In the genomic region with DNA sequence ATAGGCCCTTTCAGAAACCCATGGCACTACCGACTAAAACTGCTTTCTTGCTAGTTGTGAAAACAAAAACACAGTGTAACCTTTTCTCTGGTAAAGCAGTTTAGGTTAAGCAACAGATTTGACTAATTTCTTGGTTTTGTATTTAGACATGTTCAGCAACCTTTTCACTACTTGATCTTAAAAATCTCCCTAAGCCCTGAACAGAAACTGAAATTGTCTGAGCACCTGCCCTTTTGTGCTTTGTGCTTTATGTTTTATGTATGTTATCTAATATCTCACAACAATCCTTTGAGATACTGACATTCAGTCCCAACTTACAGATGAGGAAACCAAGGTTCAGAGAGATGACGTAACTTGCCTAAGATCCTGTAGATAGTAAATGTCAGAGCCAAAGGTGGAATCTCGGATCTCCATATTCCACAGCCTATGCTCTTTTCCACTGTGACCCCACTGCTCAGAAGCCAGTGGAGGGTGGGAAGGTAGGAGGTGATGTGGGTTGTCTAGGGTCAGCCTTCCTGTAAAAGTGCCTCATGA, we compare ENCODE assay signal across 10 cellular contexts.
A peak's percentile ranks its signal among the peaks of the same experiment; 100 is the strongest.
DNase-seq lines count a peak whose midpoint lies in the region; ATAC-seq lines count a peak whose summit lies in the region.
"Had no signal": no experiment of that assay in that cellular context is flagged by ENCODE, and none has a peak within 500 bp of the region (broad histone marks: within the 10 kb centered on the region; RNA-seq: fewer than 3 reads in every experiment).

No MANE protein-coding gene starts in this region.

- peak overlapping the region; percentile 62 for H3K4me3 Mint-ChIP-seq in activated T-helper 1 cell treated with anti-CD3 and anti-CD28 coated beads, Interleukin-12 subunit alpha, Interleukin-12 subunit beta, Interleukin-2, Interleukin-4 antibody, amounts not matched to agents 30 ng/mL and 10 ng/mL and 1 ng/mL, durations not matched to agents 14 hours and 24 hours and 36 hours

- H3K4me1 Mint-ChIP-seq in activated T-helper 1 cell treated with anti-CD3 and anti-CD28 coated beads, Interleukin-12 subunit alpha, Interleukin-12 subunit beta, Interleukin-2, Interleukin-4 antibody, amounts not matched to agents 30 ng/mL and 10 ng/mL and 1 ng/mL, durations not matched to agents 14 hours and 24 hours and 36 hours (ENCODE audit: low read depth) = peaks cover 25% of the 10 kb centered on the region

- no peaks in the 10 kb centered on the region for H3K9me3 Mint-ChIP-seq in activated T-helper 1 cell treated with anti-CD3 and anti-CD28 coated beads, Interleukin-12 subunit alpha, Interleukin-12 subunit beta, Interleukin-2, Interleukin-4 antibody, amounts not matched to agents 30 ng/mL and 10 ng/mL and 1 ng/mL, durations not matched to agents 14 hours and 24 hours and 36 hours

- no peaks in the 10 kb centered on the region for H3K27me3 Mint-ChIP-seq in activated T-helper 1 cell treated with anti-CD3 and anti-CD28 coated beads, Interleukin-12 subunit alpha, Interleukin-12 subunit beta, Interleukin-2, Interleukin-4 antibody, amounts not matched to agents 30 ng/mL and 10 ng/mL and 1 ng/mL, durations not matched to agents 14 hours and 24 hours and 36 hours (ENCODE audit: insufficient read depth)

- peak overlapping the region; percentile 88 for H3K27ac Mint-ChIP-seq in activated T-helper 1 cell treated with anti-CD3 and anti-CD28 coated beads, Interleukin-12 subunit alpha, Interleukin-12 subunit beta, Interleukin-2, Interleukin-4 antibody, amounts not matched to agents 30 ng/mL and 10 ng/mL and 1 ng/mL, durations not matched to agents 14 hours and 24 hours and 36 hours

- ATAC-seq in GM18519 (IDR thresholded peaks at IDR 0.05; ENCODE audit: low FRiP score, unreplicated experiment) (peak; percentile 63), GM19463 (IDR thresholded peaks at IDR 0.05; ENCODE audit: unreplicated experiment) (peak; percentile 78), HG02973 (IDR thresholded peaks at IDR 0.05; ENCODE audit: unreplicated experiment) (peak; percentile 71)

- DNase-seq in activated T-helper 1 cell treated with anti-CD3 and anti-CD28 coated beads, Interleukin-12 subunit alpha, Interleukin-12 subunit beta, Interleukin-2, Interleukin-4 antibody, amounts not matched to agents 30 ng/mL and 10 ng/mL and 1 ng/mL, durations not matched to agents 14 hours and 24 hours and 36 hours (ENCODE audit: low spot score) = no peak
- DNase-seq in NCI-H774 (lab: John Stamatoyannopoulos, UW) (no peak), NCI-H1436 treated with DMSO at 0.1 percent for 48 hours (lab: John Stamatoyannopoulos, UW) (no peak), COR-L47 (lab: John Stamatoyannopoulos, UW) (no peak), GM19238 (ENCODE audit: insufficient read length, low spot score) (no peak)
- DNase-seq: caudate nucleus, NCI-H524 treated with DMSO at 0.1 percent for 48 hours had no signal

- intact Hi-C loops in activated T-helper 1 cell treated with anti-CD3 and anti-CD28 coated beads, Interleukin-12 subunit alpha, Interleukin-12 subunit beta, Interleukin-2, Interleukin-4 antibody, amounts not matched to agents 30 ng/mL and 10 ng/mL and 1 ng/mL, durations not matched to agents 14 hours and 24 hours and 36 hours (cut with micrococcal nuclease) = loop anchor here (1.0 to 10.0 kb wide), 9 partner anchors 13 to 449 kb away; a partner anchor contains a TSS

- peaks cover 22% of the 10 kb centered on the region for H3K36me3 Mint-ChIP-seq in activated T-helper 1 cell treated with anti-CD3 and anti-CD28 coated beads, Interleukin-12 subunit alpha, Interleukin-12 subunit beta, Interleukin-2, Interleukin-4 antibody, amounts not matched to agents 30 ng/mL and 10 ng/mL and 1 ng/mL, durations not matched to agents 14 hours and 24 hours and 36 hours (ENCODE audit: low read depth)
